In the genomic region with DNA sequence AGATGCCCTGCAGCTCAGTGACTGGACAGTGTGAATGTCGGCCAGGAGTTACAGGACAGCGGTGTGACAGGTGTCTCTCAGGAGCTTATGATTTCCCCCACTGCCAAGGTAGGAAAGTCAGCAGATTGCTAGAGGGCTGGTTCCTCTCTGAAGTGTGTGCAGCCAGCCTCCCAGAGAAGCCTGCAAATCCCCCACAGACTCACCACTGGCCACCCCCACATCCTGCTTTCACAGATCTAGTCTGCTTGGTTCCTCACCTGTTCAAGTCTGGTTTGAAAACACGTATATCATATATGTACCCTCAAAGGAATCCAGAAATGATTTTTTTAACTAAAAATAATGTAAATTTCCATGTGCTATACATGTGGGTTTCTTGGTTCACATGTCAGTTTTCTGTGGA, we compare ENCODE assay signal across 16 cellular contexts.
DNase-seq lines count a peak whose midpoint lies in the region; ATAC-seq and TF ChIP-seq lines count a peak whose summit lies in the region.
"Had no signal": no experiment of that assay in that cellular context is flagged by ENCODE, and none has a peak within 500 bp of the region (broad histone marks: within the 10 kb centered on the region; RNA-seq: fewer than 3 reads in every experiment).

No MANE protein-coding gene starts in this region.

- H3K9me3 ChIP-seq in MM.1S (replicated peaks; ENCODE audit: insufficient read depth, low read length), result no peaks in the 10 kb centered on the region
- H3K9me3 ChIP-seq: Caco-2, neutrophil, spleen had no signal

- no peaks in the 10 kb centered on the region for H3K79me2 ChIP-seq in MM.1S (ENCODE audit: low read length)

- H4K20me1 ChIP-seq in MM.1S (ENCODE audit: insufficient read depth, low read length), result no peaks in the 10 kb centered on the region

- no peaks in the 10 kb centered on the region for H3K4me1 ChIP-seq in MM.1S (ENCODE audit: low read length)
- H3K4me1 ChIP-seq: Caco-2 had no signal

- H3K4me1 Mint-ChIP-seq in activated CD4-positive, alpha-beta T cell treated with anti-CD3 and anti-CD28 coated beads, Interleukin-2, amount 10 ng/mL, durations not matched to agents 7 days and 5 days, result peaks cover 33% of the 10 kb centered on the region
- peaks cover 12 to 14% of the 10 kb centered on the region in 2 donors for H3K4me1 Mint-ChIP-seq in effector memory CD8-positive, alpha-beta T cell (ENCODE audit: low read depth in 2 of 2)

- DNase-seq in GM10248 (ENCODE audit: extremely low spot score) (peak; percentile 45), GM20000 (ENCODE audit: low spot score) (peak; percentile 34), MM.1S (no peak), A172 (ENCODE audit: low spot score) (no peak), foreskin fibroblast (no peak), NCI-H82 (lab: John Stamatoyannopoulos, UW) (no peak)
- peak; percentile 68 for DNase-seq in activated CD4-positive, alpha-beta T cell treated with anti-CD3 and anti-CD28 coated beads, Interleukin-2, amount 10 ng/mL, durations not matched to agents 7 days and 5 days
- DNase-seq in effector memory CD8-positive, alpha-beta T cell, result peak; percentile 21 to 29 (median 24)
- DNase-seq: Caco-2, left ventricle myocardium superior, NCI-H1092, NCI-H446, SIG-M5, spleen had no signal

- H3K36me3 ChIP-seq in MM.1S (replicated peaks; ENCODE audit: insufficient read depth, low read length), result no peaks in the 10 kb centered on the region
- H3K36me3 ChIP-seq: neutrophil, spleen had no signal

- H2AFZ ChIP-seq in MM.1S (ENCODE audit: low read length), result no peak overlapping the region

- POLR2A ChIA-PET in GM10248 (lab: Yijun Ruan, JAX), result interaction anchor here (0.5 kb wide), 1 partner anchor 179 kb away, joined by 3 read pairs; no protein-coding TSS in a partner anchor
- POLR2A ChIA-PET in activated CD4-positive, alpha-beta T cell treated with anti-CD3 and anti-CD28 coated beads, Interleukin-2, amount 10 ng/mL, durations not matched to agents 7 days and 5 days (lab: Charles Lee), result interaction anchor here (0.7 kb wide), 1 partner anchor 71 kb away, joined by 3 read pairs; no protein-coding TSS in a partner anchor

- no peak overlapping the region for H3K4me3 Mint-ChIP-seq in activated CD4-positive, alpha-beta T cell treated with anti-CD3 and anti-CD28 coated beads, Interleukin-2, amount 10 ng/mL, durations not matched to agents 7 days and 5 days
- no peak overlapping the region for H3K4me3 Mint-ChIP-seq in effector memory CD8-positive, alpha-beta T cell

- H3K27me3 ChIP-seq in MM.1S (replicated peaks; ENCODE audit: insufficient read depth, low read length), result no peaks in the 10 kb centered on the region
- H3K27me3 ChIP-seq: neutrophil, spleen had no signal

- H3K9me3 Mint-ChIP-seq in activated CD4-positive, alpha-beta T cell treated with anti-CD3 and anti-CD28 coated beads, Interleukin-2, amount 10 ng/mL, durations not matched to agents 7 days and 5 days, result peaks cover 4% of the 10 kb centered on the region
- H3K9me3 Mint-ChIP-seq in effector memory CD8-positive, alpha-beta T cell, result no peaks in the 10 kb centered on the region

- no peak overlapping the region for H3K27ac Mint-ChIP-seq in activated CD4-positive, alpha-beta T cell treated with anti-CD3 and anti-CD28 coated beads, Interleukin-2, amount 10 ng/mL, durations not matched to agents 7 days and 5 days
- H3K27ac Mint-ChIP-seq in effector memory CD8-positive, alpha-beta T cell, result peak overlapping the region in 1 of 2 donors; percentile 12

- no peak overlapping the region for H3K4me2 ChIP-seq in MM.1S (ENCODE audit: low read depth, low read length)

- no peaks in the 10 kb centered on the region for H3F3A ChIP-seq in MM.1S (ENCODE audit: insufficient read depth, low read length)

- ATAC-seq in effector memory CD8-positive, alpha-beta T cell (replicated peaks), result peak; percentile 98
- ATAC-seq: left ventricle myocardium superior had no signal

- no peaks in the 10 kb centered on the region for H3K9me2 ChIP-seq in MM.1S (replicated peaks; ENCODE audit: insufficient read depth, low read length)

- H3K36me3 Mint-ChIP-seq in activated CD4-positive, alpha-beta T cell treated with anti-CD3 and anti-CD28 coated beads, Interleukin-2, amount 10 ng/mL, durations not matched to agents 7 days and 5 days (ENCODE audit: low read depth), result no peaks in the 10 kb centered on the region
- no peaks in the 10 kb centered on the region for H3K36me3 Mint-ChIP-seq in effector memory CD8-positive, alpha-beta T cell (ENCODE audit: insufficient read depth)

- no peak for TF ChIP-seq CTCF in GM10248 (IDR thresholded peaks at IDR 0.05; ENCODE audit: control extremely low read depth, extremely low read depth, low read depth, missing control alignments)
- no peak for TF ChIP-seq CTCF in GM20000 (IDR thresholded peaks at IDR 0.05; ENCODE audit: extremely low read depth, missing control alignments)
- TF ChIP-seq CTCF in MM.1S (IDR thresholded peaks at IDR 0.05; ENCODE audit: low read length), result no peak
- no peak for TF ChIP-seq CTCF in foreskin fibroblast (IDR thresholded peaks at IDR 0.05; ENCODE audit: low read depth, low read length)

- CTCF ChIA-PET in GM10248 (lab: Yijun Ruan, JAX), result interaction anchor here (1.0 to 1.4 kb wide), 3 partner anchors 18 to 295 kb away, joined by 3 to 6 read pairs (median 3); no protein-coding TSS in a partner anchor
- CTCF ChIA-PET in activated CD4-positive, alpha-beta T cell treated with anti-CD3 and anti-CD28 coated beads, Interleukin-2, amount 10 ng/mL, durations not matched to agents 7 days and 5 days (lab: Charles Lee), result interaction anchor here (0.6 to 1.4 kb wide), 2 partner anchors 10 to 356 kb away, joined by 4 to 8 read pairs; no protein-coding TSS in a partner anchor

- H3K4me3 ChIP-seq in MM.1S (ENCODE audit: low read length) (no peak overlapping the region), foreskin fibroblast (ENCODE audit: low read depth in 1 of 2, low read length in 2 of 2) (no peak overlapping the region)
- H3K4me3 ChIP-seq: spleen had no signal

- H3K27ac ChIP-seq in MM.1S (ENCODE audit: low read length), result no peak overlapping the region
- H3K27ac ChIP-seq: neutrophil, spleen, VCaP had no signal

- no peak overlapping the region for H3K9ac ChIP-seq in MM.1S (ENCODE audit: low read length)

- H3K27me3 Mint-ChIP-seq in activated CD4-positive, alpha-beta T cell treated with anti-CD3 and anti-CD28 coated beads, Interleukin-2, amount 10 ng/mL, durations not matched to agents 7 days and 5 days, result peaks cover 7% of the 10 kb centered on the region
- peaks cover 4 to 20% of the 10 kb centered on the region in 2 donors for H3K27me3 Mint-ChIP-seq in effector memory CD8-positive, alpha-beta T cell

Comparison
In these comparisons a context has a peak if more than half of its experiments do, and no peak if none do; other contexts are left out.
1. DNase-seq: peak in GM10248 (single experiment), GM20000 (single experiment), activated CD4-positive, alpha-beta T cell treated with anti-CD3 and anti-CD28 coated beads, Interleukin-2, amount 10 ng/mL, durations not matched to agents 7 days and 5 days (single experiment) and effector memory CD8-positive, alpha-beta T cell (3 of 3); none in MM.1S (single experiment), A172 (single experiment), foreskin fibroblast (0 of 2) and NCI-H82 (single experiment).